Comparison of ENCODE assay signal across 8 cellular contexts in genomic region chr14:74257078-74257987, GRCh38. TPM values are rescaled to one million over a fixed set of nuclear protein-coding genes. Genes with fewer than 3 reads are reported as not detected.
DNase-seq lines count a peak whose midpoint lies in the region; ATAC-seq and TF ChIP-seq lines count a peak whose summit lies in the region.

No MANE protein-coding gene starts in this region.

- peaks cover 29% of the 10 kb centered on the region for H3K27me3 Mint-ChIP-seq in neural progenitor cell (ENCODE audit: insufficient read depth, low read depth)

- ATAC-seq in HG03139 (IDR thresholded peaks at IDR 0.05; ENCODE audit: unreplicated experiment) (peak; percentile 72), HG03457 (IDR thresholded peaks at IDR 0.05; ENCODE audit: unreplicated experiment) (no peak)

- H3F3A ChIP-seq in neural progenitor cell (ENCODE audit: low read depth), result peaks cover 5% of the 10 kb centered on the region

- peak overlapping the region; percentile 88 for H3K4me3 Mint-ChIP-seq in neural progenitor cell

- H3K4me1 ChIP-seq in OCI-LY3 (ENCODE audit: low read length), result 0 out of 2 replicates have a peak, but pooled peaks cover 6% of the 10 kb centered on the region
- H3K4me1 ChIP-seq in neural progenitor cell, result no peaks in the 10 kb centered on the region
- H3K4me1 ChIP-seq in stomach smooth muscle (ENCODE audit: control insufficient read depth, insufficient read depth, low read length), result peaks cover 12% of the 10 kb centered on the region

- H4K20me1 ChIP-seq in OCI-LY3 (ENCODE audit: insufficient read depth, low read length), result no peaks in the 10 kb centered on the region
- no peaks in the 10 kb centered on the region for H4K20me1 ChIP-seq in neural progenitor cell (ENCODE audit: low read depth)

- peak overlapping the region; percentile 85 for H3K4me2 ChIP-seq in OCI-LY3 (ENCODE audit: low read length)
- peak overlapping the region; percentile 99 for H3K4me2 ChIP-seq in neural progenitor cell

- H3K4me3 ChIP-seq in GM12864 (ENCODE audit: low read depth, low read length), result peak overlapping the region; percentile 53
- peak overlapping the region; percentile 84 for H3K4me3 ChIP-seq in OCI-LY3 (ENCODE audit: low read length)
- peak overlapping the region; percentile 64 for H3K4me3 ChIP-seq in fibroblast of villous mesenchyme (ENCODE audit: low read depth, low read length)
- H3K4me3 ChIP-seq in neural progenitor cell, result peak overlapping the region; percentile 75
- H3K4me3 ChIP-seq in stomach smooth muscle (ENCODE audit: low read length in 2 of 2), result peak overlapping the region; percentile 63 to 72

- H3K9ac ChIP-seq in OCI-LY3 (ENCODE audit: low read length) (peak overlapping the region; percentile 63), neural progenitor cell (no peak overlapping the region), stomach smooth muscle (ENCODE audit: low read length in 2 of 2) (peak overlapping the region in 1 of 2 donors; percentile 45)

- DNase-seq in GM12864 (ENCODE audit: low read depth) (no peak), activated T-helper 1 cell treated with Interleukin-2 at 50 U/mL for 16 hours (ENCODE audit: low read depth) (peak; percentile 49), fibroblast of villous mesenchyme (ENCODE audit: low read depth) (peak; percentile 19), neural progenitor cell (ENCODE audit: low spot score) (peak; percentile 80)

- H3K27me3 ChIP-seq in OCI-LY3 (ENCODE audit: low read depth, low read length), result peaks cover 9% of the 10 kb centered on the region
- H3K27me3 ChIP-seq in neural progenitor cell, result peaks cover 56% of the 10 kb centered on the region
- peaks cover 2 to 13% of the 10 kb centered on the region in 2 donors for H3K27me3 ChIP-seq in stomach smooth muscle (ENCODE audit: control insufficient read depth in 1 of 2, insufficient read depth in 2 of 2, low read length in 2 of 2)

- no peaks in the 10 kb centered on the region for H3K4me1 Mint-ChIP-seq in neural progenitor cell

- no peak overlapping the region for H3K27ac ChIP-seq in OCI-LY3 (ENCODE audit: low read length)
- no peak overlapping the region for H3K27ac ChIP-seq in neural progenitor cell
- no peak overlapping the region for H3K27ac ChIP-seq in stomach smooth muscle (ENCODE audit: low read length)

- no peaks in the 10 kb centered on the region for H3K36me3 Mint-ChIP-seq in neural progenitor cell

- no peaks in the 10 kb centered on the region for H3K9me3 Mint-ChIP-seq in neural progenitor cell

- H3K79me2 ChIP-seq in OCI-LY3 (ENCODE audit: low read length) (no peaks in the 10 kb centered on the region), neural progenitor cell (ENCODE audit: low read depth) (no peaks in the 10 kb centered on the region)

- peak; percentile 83 for TF ChIP-seq CTCF in GM12864 (IDR thresholded peaks at IDR 0.05; ENCODE audit: low read depth, low read length, missing control alignments)
- peak; percentile 79 for TF ChIP-seq CTCF in OCI-LY3 (IDR thresholded peaks at IDR 0.05; ENCODE audit: low read depth, low read length)
- peak; percentile 70 for TF ChIP-seq CTCF in fibroblast of villous mesenchyme (IDR thresholded peaks at IDR 0.05; ENCODE audit: insufficient read depth, low read depth, low read length)
- TF ChIP-seq CTCF in neural progenitor cell (IDR thresholded peaks at IDR 0.05), result peak; percentile 77

- no peaks in the 10 kb centered on the region for H3K36me3 ChIP-seq in OCI-LY3 (replicated peaks; ENCODE audit: low read depth, low read length)
- no peaks in the 10 kb centered on the region for H3K36me3 ChIP-seq in neural progenitor cell
- H3K36me3 ChIP-seq in stomach smooth muscle (ENCODE audit: control insufficient read depth in 2 of 2, insufficient read depth in 2 of 2, low read length in 2 of 2), result no peaks in the 10 kb centered on the region

- H3K9me3 ChIP-seq in OCI-LY3 (ENCODE audit: insufficient read depth, low read length) (no peaks in the 10 kb centered on the region), neural progenitor cell (ENCODE audit: low read depth) (no peaks in the 10 kb centered on the region), stomach smooth muscle (ENCODE audit: control insufficient read depth in 2 of 2, low read length in 2 of 2) (no peaks in the 10 kb centered on the region)

- H2AFZ ChIP-seq in OCI-LY3 (ENCODE audit: low read depth, low read length), result peak overlapping the region; percentile 91
- H2AFZ ChIP-seq in neural progenitor cell (replicated peaks), result peak overlapping the region; percentile 67

- H3K27ac Mint-ChIP-seq in neural progenitor cell, result no peak overlapping the region

RNA-seq across cellular contexts. Expression of gene VSX2, which starts 18.1 kb away (rescaled TPM):
- not detected in 2 replicates for total RNA-seq in fibroblast of villous mesenchyme
- 0.51 and 1.3 TPM in 2 replicates for total RNA-seq in neural progenitor cell (ENCODE audit: low replicate concordance)

RNA-seq across cellular contexts. Expression of gene ABCD4, which starts 45.4 kb away (rescaled TPM):
- total RNA-seq in fibroblast of villous mesenchyme (25.0 and 27.7 TPM in 2 replicates), neural progenitor cell (ENCODE audit: low replicate concordance) (66.6 and 110 TPM in 2 replicates)
